ENCODE assay signal across 1 cellular context in the genomic region with DNA sequence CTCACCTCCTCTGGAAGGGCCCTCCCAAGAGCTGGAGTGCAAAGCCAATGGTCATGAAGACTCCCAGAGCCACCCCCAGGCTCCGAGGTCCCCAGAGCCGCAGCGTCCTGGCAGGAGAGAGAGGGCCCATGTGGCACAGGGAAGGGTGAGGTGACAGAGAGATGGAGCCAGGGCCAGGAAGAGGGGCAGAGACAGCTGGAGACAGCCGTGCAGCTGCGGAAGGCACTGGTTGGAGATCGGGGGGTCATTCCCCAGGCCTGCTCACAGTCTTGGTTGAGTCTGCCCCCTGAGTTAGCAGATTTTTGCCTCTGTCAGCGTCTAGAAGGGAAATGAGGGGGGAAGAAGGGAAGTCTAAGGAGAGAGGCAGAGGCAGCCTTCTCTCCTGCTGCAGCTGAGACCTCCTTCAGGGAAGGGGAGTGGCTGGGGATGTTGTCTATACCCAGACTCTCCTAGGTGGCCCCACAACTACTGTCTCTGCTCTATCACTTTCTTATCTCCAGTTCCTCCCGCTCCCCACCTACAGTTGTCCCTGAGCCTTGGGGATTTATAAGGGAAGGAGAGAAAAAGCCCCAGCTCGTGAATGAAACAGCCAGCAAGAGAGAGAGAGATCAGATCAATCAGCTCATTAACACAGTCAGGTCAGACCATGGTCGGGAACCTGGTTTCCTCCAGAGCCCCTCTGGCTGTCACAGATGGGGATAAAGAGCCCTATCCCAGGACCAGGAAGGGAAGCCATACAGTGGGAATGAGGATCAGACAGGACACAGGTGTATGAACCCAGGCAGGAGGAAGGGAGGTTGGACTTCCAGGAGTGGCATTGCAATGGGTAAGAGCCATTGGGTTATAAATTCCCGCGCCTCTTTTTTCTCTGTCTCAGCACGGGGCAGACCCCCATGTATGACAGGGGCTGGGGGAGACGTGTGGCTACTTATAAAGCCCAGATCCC.
TF ChIP-seq lines count a peak whose summit lies in the region.

No MANE protein-coding gene starts in this region.

TF ChIP-seq in A549, 52 proteins besides CTCF, POLR2A, EP300 and RAD21:
- no peak for TF ChIP-seq TFCP2L1 (CRISPR knock-in tag; IDR thresholded peaks at IDR 0.05)
- TF ChIP-seq ZSCAN20 (CRISPR knock-in tag; IDR thresholded peaks at IDR 0.05), result no peak
- TF ChIP-seq CHD2 (IDR thresholded peaks at IDR 0.05; ENCODE audit: low read length, partially characterized antibody), result no peak
- TF ChIP-seq JUN (IDR thresholded peaks at IDR 0.05), result no peak
- TF ChIP-seq, protein P1, sequence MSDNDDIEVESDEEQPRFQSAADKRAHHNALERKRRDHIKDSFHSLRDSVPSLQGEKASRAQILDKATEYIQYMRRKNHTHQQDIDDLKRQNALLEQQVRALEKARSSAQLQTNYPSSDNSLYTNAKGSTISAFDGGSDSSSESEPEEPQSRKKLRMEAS (IDR thresholded peaks at IDR 0.05), result no peak
- no peak for TF ChIP-seq BHLHE40 (IDR thresholded peaks at IDR 0.05; ENCODE audit: low read depth, low read length)
- TF ChIP-seq, protein P2, sequence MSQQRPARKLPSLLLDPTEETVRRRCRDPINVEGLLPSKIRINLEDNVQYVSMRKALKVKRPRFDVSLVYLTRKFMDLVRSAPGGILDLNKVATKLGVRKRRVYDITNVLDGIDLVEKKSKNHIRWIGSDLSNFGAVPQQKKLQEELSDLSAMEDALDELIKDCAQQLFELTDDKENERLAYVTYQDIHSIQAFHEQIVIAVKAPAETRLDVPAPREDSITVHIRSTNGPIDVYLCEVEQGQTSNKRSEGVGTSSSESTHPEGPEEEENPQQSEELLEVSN (IDR thresholded peaks at IDR 0.05; ENCODE audit: borderline replicate concordance, low read depth), result no peak
- no peak for TF ChIP-seq MAZ (IDR thresholded peaks at IDR 0.05; ENCODE audit: borderline replicate concordance, low read depth, low read length)
- no peak for TF ChIP-seq CBX2 (IDR thresholded peaks at IDR 0.05; ENCODE audit: borderline replicate concordance, low read depth)
- TF ChIP-seq RARB (CRISPR knock-in tag; IDR thresholded peaks at IDR 0.05), result no peak
- TF ChIP-seq, protein P3, sequence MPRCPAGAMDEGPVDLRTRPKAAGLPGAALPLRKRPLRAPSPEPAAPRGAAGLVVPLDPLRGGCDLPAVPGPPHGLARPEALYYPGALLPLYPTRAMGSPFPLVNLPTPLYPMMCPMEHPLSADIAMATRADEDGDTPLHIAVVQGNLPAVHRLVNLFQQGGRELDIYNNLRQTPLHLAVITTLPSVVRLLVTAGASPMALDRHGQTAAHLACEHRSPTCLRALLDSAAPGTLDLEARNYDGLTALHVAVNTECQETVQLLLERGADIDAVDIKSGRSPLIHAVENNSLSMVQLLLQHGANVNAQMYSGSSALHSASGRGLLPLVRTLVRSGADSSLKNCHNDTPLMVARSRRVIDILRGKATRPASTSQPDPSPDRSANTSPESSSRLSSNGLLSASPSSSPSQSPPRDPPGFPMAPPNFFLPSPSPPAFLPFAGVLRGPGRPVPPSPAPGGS (IDR thresholded peaks at IDR 0.05), result no peak
- TF ChIP-seq KDM1A (IDR thresholded peaks at IDR 0.05; ENCODE audit: low read depth), result no peak
- no peak for TF ChIP-seq ESRRA (IDR thresholded peaks at IDR 0.05; ENCODE audit: borderline replicate concordance, low read length)
TF ChIP-seq in A549: peak in this region for 0.
